1 cellular context compared by ENCODE assay signal in the genomic region with DNA sequence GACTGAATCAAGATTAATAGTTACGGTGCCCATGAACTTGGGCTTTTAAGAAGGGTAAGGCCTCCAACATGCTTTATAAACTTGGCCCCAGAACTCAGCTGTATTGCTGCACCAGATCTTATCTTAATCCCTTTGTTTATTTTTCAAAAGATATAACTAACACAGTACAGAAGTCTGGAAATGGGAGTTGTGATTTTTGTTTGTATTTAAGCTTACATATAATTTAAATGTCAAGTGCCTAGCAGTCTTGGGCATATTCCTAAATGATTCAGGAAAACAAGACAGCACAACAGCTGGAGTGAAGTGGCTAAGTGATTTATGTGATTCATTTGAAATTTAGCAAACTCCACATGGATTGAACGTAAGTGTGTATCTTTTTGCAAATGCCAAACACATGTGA.
TF ChIP-seq lines count a peak whose summit lies in the region.

No MANE protein-coding gene starts in this region.

TF ChIP-seq in HEK293, 187 proteins besides CTCF, POLR2A, EP300 and RAD21 (continued from another document):
- no peak for TF ChIP-seq SALL2 (tag by site-specific recombination; IDR thresholded peaks at IDR 0.05; ENCODE audit: borderline replicate concordance)
- no peak for TF ChIP-seq RBAK (tag by site-specific recombination; IDR thresholded peaks at IDR 0.05)
- no peak for TF ChIP-seq KLF8 (tag by site-specific recombination; IDR thresholded peaks at IDR 0.05)
- no peak for TF ChIP-seq ZNF529 (tag by site-specific recombination; IDR thresholded peaks at IDR 0.05; ENCODE audit: insufficient replicate concordance)
- TF ChIP-seq, protein P1, sequence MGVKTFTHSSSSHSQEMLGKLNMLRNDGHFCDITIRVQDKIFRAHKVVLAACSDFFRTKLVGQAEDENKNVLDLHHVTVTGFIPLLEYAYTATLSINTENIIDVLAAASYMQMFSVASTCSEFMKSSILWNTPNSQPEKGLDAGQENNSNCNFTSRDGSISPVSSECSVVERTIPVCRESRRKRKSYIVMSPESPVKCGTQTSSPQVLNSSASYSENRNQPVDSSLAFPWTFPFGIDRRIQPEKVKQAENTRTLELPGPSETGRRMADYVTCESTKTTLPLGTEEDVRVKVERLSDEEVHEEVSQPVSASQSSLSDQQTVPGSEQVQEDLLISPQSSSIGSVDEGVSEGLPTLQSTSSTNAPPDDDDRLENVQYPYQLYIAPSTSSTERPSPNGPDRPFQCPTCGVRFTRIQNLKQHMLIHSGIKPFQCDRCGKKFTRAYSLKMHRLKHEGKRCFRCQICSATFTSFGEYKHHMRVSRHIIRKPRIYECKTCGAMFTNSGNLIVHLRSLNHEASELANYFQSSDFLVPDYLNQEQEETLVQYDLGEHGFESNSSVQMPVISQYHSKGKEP (tag by site-specific recombination; IDR thresholded peaks at IDR 0.05), result 0 out of 2 replicates have a peak, but pooled peaks have one; percentile 16
- TF ChIP-seq ZNF223 (tag by site-specific recombination; IDR thresholded peaks at IDR 0.05), result no peak
- no peak for TF ChIP-seq ZNF16 (tag by site-specific recombination; IDR thresholded peaks at IDR 0.05; ENCODE audit: low read depth)
- no peak for TF ChIP-seq ZNF521 (tag by site-specific recombination; IDR thresholded peaks at IDR 0.05)
- TF ChIP-seq HOXA7 (CRISPR knock-in tag; IDR thresholded peaks at IDR 0.05; ENCODE audit: borderline replicate concordance), result no peak
- TF ChIP-seq, protein P2, sequence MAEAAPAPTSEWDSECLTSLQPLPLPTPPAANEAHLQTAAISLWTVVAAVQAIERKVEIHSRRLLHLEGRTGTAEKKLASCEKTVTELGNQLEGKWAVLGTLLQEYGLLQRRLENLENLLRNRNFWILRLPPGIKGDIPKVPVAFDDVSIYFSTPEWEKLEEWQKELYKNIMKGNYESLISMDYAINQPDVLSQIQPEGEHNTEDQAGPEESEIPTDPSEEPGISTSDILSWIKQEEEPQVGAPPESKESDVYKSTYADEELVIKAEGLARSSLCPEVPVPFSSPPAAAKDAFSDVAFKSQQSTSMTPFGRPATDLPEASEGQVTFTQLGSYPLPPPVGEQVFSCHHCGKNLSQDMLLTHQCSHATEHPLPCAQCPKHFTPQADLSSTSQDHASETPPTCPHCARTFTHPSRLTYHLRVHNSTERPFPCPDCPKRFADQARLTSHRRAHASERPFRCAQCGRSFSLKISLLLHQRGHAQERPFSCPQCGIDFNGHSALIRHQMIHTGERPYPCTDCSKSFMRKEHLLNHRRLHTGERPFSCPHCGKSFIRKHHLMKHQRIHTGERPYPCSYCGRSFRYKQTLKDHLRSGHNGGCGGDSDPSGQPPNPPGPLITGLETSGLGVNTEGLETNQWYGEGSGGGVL (tag by site-specific recombination; IDR thresholded peaks at IDR 0.05), result no peak
- no peak for TF ChIP-seq ZNF473 (tag by site-specific recombination; IDR thresholded peaks at IDR 0.05)
- no peak for TF ChIP-seq ZNF274 (IDR thresholded peaks at IDR 0.05; ENCODE audit: low read length)
- no peak for TF ChIP-seq ZNF274 (tag by site-specific recombination; IDR thresholded peaks at IDR 0.05; ENCODE audit: borderline replicate concordance)
- TF ChIP-seq ZNF704 (tag by site-specific recombination; IDR thresholded peaks at IDR 0.05), result no peak
- TF ChIP-seq ZNF692 (tag by site-specific recombination; IDR thresholded peaks at IDR 0.05), result no peak
- no peak for TF ChIP-seq MEIS1 (CRISPR knock-in tag; IDR thresholded peaks at IDR 0.05; ENCODE audit: borderline replicate concordance)
- no peak for TF ChIP-seq TRIM28 (IDR thresholded peaks at IDR 0.05; ENCODE audit: borderline replicate concordance, low read length)
- TF ChIP-seq OSR2 (tag by site-specific recombination; IDR thresholded peaks at IDR 0.05), result peak; percentile 63
- no peak for TF ChIP-seq ZNF311 (tag by site-specific recombination; IDR thresholded peaks at IDR 0.05; ENCODE audit: borderline replicate concordance)
- no peak for TF ChIP-seq ZXDB (tag by site-specific recombination; IDR thresholded peaks at IDR 0.05)
- no peak for TF ChIP-seq ZNF19 (tag by site-specific recombination; IDR thresholded peaks at IDR 0.05; ENCODE audit: low read depth)
- no peak for TF ChIP-seq ZNF670 (tag by site-specific recombination; IDR thresholded peaks at IDR 0.05; ENCODE audit: low read depth)
- TF ChIP-seq ZNF248 (tag by site-specific recombination; IDR thresholded peaks at IDR 0.05), result no peak
- TF ChIP-seq ZBTB11 (tag by site-specific recombination; conservative IDR thresholded peaks at IDR 0.05; ENCODE audit: low read depth), result no peak
- no peak for TF ChIP-seq SP3 (tag by site-specific recombination; IDR thresholded peaks at IDR 0.05)
- TF ChIP-seq ZNF624 (tag by site-specific recombination; IDR thresholded peaks at IDR 0.05), result no peak
- no peak for TF ChIP-seq ATF2 (tag by site-specific recombination; IDR thresholded peaks at IDR 0.05; ENCODE audit: low read depth)
- no peak for TF ChIP-seq ZNF830 (tag by site-specific recombination; IDR thresholded peaks at IDR 0.05; ENCODE audit: low read depth)
- TF ChIP-seq IKZF3 (tag by site-specific recombination; IDR thresholded peaks at IDR 0.05), result 0 out of 2 replicates have a peak, but pooled peaks have one; percentile 34
- no peak for TF ChIP-seq KLF16 (tag by site-specific recombination; IDR thresholded peaks at IDR 0.05)
- TF ChIP-seq ZNF433 (tag by site-specific recombination; IDR thresholded peaks at IDR 0.05; ENCODE audit: low read depth), result no peak
- TF ChIP-seq ZNF266 (tag by site-specific recombination; IDR thresholded peaks at IDR 0.05; ENCODE audit: low read depth), result no peak
